In genomic region chr10:83541096-83541495, GRCh38 we compare ENCODE assay signal across 18 cellular contexts.
DNase-seq lines count a peak whose midpoint lies in the region; ATAC-seq and TF ChIP-seq lines count a peak whose summit lies in the region.
"Had no signal": no experiment of that assay in that cellular context is flagged by ENCODE, and none has a peak within 500 bp of the region (broad histone marks: within the 10 kb centered on the region; RNA-seq: fewer than 3 reads in every experiment).

No MANE protein-coding gene starts in this region.

- no peak overlapping the region for H3K18ac ChIP-seq in neuronal stem cell (ENCODE audit: low read length)

- no peak for TF ChIP-seq POLR2A in erythroblast (IDR thresholded peaks at IDR 0.05; ENCODE audit: low read length)

- in situ Hi-C loops in astrocyte of the spinal cord (cut with HindIII; ENCODE audit: low sequenced_read_pairs) = no loop called here

- no peaks in the 10 kb centered on the region for H3K9me3 ChIP-seq in neuronal stem cell (replicated peaks in 1 of 2; ENCODE audit: control insufficient read depth in 2 of 2, insufficient read depth in 1 of 2, low read depth in 1 of 2, low read length in 2 of 2)

- no peak overlapping the region for H4K91ac ChIP-seq in neuronal stem cell (ENCODE audit: low read depth, low read length, poor library complexity)

- WGBS in neuronal stem cell (ENCODE audit: extremely low coverage in 2 of 2, insufficient read length in 2 of 2, insufficient replicate concordance in 1 of 2), 2 donors = no CpG with 5 or more reads among the region's 1 CpG

- ATAC-seq in GM18858 (IDR thresholded peaks at IDR 0.05; ENCODE audit: unreplicated experiment) = peak; percentile 15
- ATAC-seq: PC-3 had no signal

- no peaks in the 10 kb centered on the region for H3K79me1 ChIP-seq in neuronal stem cell (ENCODE audit: low read depth, low read length)

- H3K4me2 ChIP-seq in neuronal stem cell (ENCODE audit: insufficient read depth, low read length, poor library complexity, severe bottlenecking) = no peak overlapping the region

- peaks cover 11 to 28% of the 10 kb centered on the region in 2 donors for H3K4me1 ChIP-seq in neuronal stem cell (ENCODE audit: control insufficient read depth in 2 of 2, insufficient read depth in 1 of 2, low read depth in 1 of 2, low read length in 2 of 2)

- no peaks in the 10 kb centered on the region for H3K27me3 ChIP-seq in neuronal stem cell (ENCODE audit: control insufficient read depth in 3 of 3, insufficient read depth in 3 of 3, low read depth in 1 of 3, low read length in 3 of 3)

- H3K9ac ChIP-seq in neuronal stem cell (ENCODE audit: low read depth, low read length, poor library complexity) = no peak overlapping the region

- H4K8ac ChIP-seq in neuronal stem cell (ENCODE audit: low read depth, low read length) = no peak overlapping the region

- no peak overlapping the region for H3K14ac ChIP-seq in neuronal stem cell (ENCODE audit: low read length)

- DNase-seq in EH (ENCODE audit: low read depth) (peak; percentile 52), astrocyte of the spinal cord (ENCODE audit: low read depth, low spot score) (peak; percentile 17), neuronal stem cell (ENCODE audit: low spot score) (no peak), activated gamma-delta T cell (lab: John Stamatoyannopoulos, UW) (no peak), erythroblast (lab: John Stamatoyannopoulos, UW) (no peak), NAMALWA (ENCODE audit: low spot score) (no peak)
- DNase-seq in activated CD4-positive, alpha-beta T cell treated with anti-CD3 and anti-CD28 coated beads, Interleukin-2, amount 50 U/mL, for 4 hours = no peak
- DNase-seq: DMS79, KBM-7, MV-4-11, NCI-H1417, NCI-H187 treated with DMSO at 0.1 percent for 48 hours, NCI-H226, NCI-H524, NCI-H82, PC-3, RPMI8226 had no signal

- H3K4me3 ChIP-seq in astrocyte of the spinal cord (ENCODE audit: low read depth, low read length) (no peak overlapping the region), neuronal stem cell (ENCODE audit: low read length in 2 of 2) (no peak overlapping the region)

- H3K27ac ChIP-seq in neuronal stem cell (replicated peaks; ENCODE audit: low read length) = no peak overlapping the region

- H3K23ac ChIP-seq in neuronal stem cell (ENCODE audit: low read depth, low read length, poor library complexity) = no peak overlapping the region

- no peak overlapping the region for H2BK12ac ChIP-seq in neuronal stem cell (ENCODE audit: low read length)

- H2BK15ac ChIP-seq in neuronal stem cell (ENCODE audit: low read length) = no peak overlapping the region

- H2AFZ ChIP-seq in neuronal stem cell (ENCODE audit: low read length) = peak overlapping the region; percentile 16

- H3K4ac ChIP-seq in neuronal stem cell (ENCODE audit: low read length) = no peak overlapping the region

- no peak overlapping the region for H2AK5ac ChIP-seq in neuronal stem cell (ENCODE audit: low read depth, low read length)

- H2BK5ac ChIP-seq in neuronal stem cell (ENCODE audit: low read length) = no peak overlapping the region

- H2BK120ac ChIP-seq in neuronal stem cell (ENCODE audit: low read depth, low read length) = no peak overlapping the region

- TF ChIP-seq CTCF in astrocyte of the spinal cord (IDR thresholded peaks at IDR 0.05; ENCODE audit: low read depth, low read length) = no peak

- H3K36me3 ChIP-seq in neuronal stem cell (replicated peaks in 1 of 2; ENCODE audit: control insufficient read depth in 2 of 2, insufficient read depth in 2 of 2, low read length in 2 of 2) = no peaks in the 10 kb centered on the region

Comparison
In these comparisons a context has a peak if more than half of its experiments do, and no peak if none do; other contexts are left out.
1. DNase-seq: peak in EH (single experiment) and astrocyte of the spinal cord (single experiment); none in neuronal stem cell (single experiment), activated CD4-positive, alpha-beta T cell treated with anti-CD3 and anti-CD28 coated beads, Interleukin-2, amount 50 U/mL, for 4 hours (0 of 2), activated gamma-delta T cell (single experiment), erythroblast (0 of 2) and NAMALWA (single experiment).